8 cellular contexts compared by ENCODE assay signal in genomic region chr2:96874099-96874831, GRCh38. TPM values are rescaled to one million over a fixed set of nuclear protein-coding genes. Genes with fewer than 3 reads are reported as not detected.
DNase-seq lines count a peak whose midpoint lies in the region; ATAC-seq and FAIRE-seq lines count a peak whose summit lies in the region.

No MANE protein-coding gene starts in this region.

- ATAC-seq in activated CD4-positive, alpha-beta T cell treated with anti-CD3 and anti-CD28 coated beads for 36 hours, result peak; percentile 59
- ATAC-seq in HG02884 (IDR thresholded peaks at IDR 0.05; ENCODE audit: unreplicated experiment), result peak; percentile 42

- H3K4me1 Mint-ChIP-seq in activated CD4-positive, alpha-beta T cell treated with anti-CD3 and anti-CD28 coated beads for 36 hours, result peaks cover 40% of the 10 kb centered on the region
- peaks cover 58% of the 10 kb centered on the region for H3K4me1 Mint-ChIP-seq in dendritic cell treated with granulocyte-macrophage colony-stimulating factor and Interleukin-4, amounts not matched to agents 40 ng/mL and 50 ng/mL, for 4 days (ENCODE audit: low read depth)
- H3K4me1 Mint-ChIP-seq in stimulated activated naive CD8-positive, alpha-beta T cell treated with anti-CD3 and anti-CD28 coated beads, Interleukin-15, Interleukin-2, amounts not matched to agents 100 ng/mL and 50 ng/mL, for 24 hours (ENCODE audit: low read depth), result peaks cover 51% of the 10 kb centered on the region

- H3K27me3 Mint-ChIP-seq in activated CD4-positive, alpha-beta T cell treated with anti-CD3 and anti-CD28 coated beads for 36 hours, result peaks cover 6% of the 10 kb centered on the region
- peaks cover 92% of the 10 kb centered on the region for H3K27me3 Mint-ChIP-seq in dendritic cell treated with granulocyte-macrophage colony-stimulating factor and Interleukin-4, amounts not matched to agents 40 ng/mL and 50 ng/mL, for 4 days
- peaks cover 6% of the 10 kb centered on the region for H3K27me3 Mint-ChIP-seq in stimulated activated naive CD8-positive, alpha-beta T cell treated with anti-CD3 and anti-CD28 coated beads, Interleukin-15, Interleukin-2, amounts not matched to agents 100 ng/mL and 50 ng/mL, for 24 hours

- no peaks in the 10 kb centered on the region for H3K36me3 Mint-ChIP-seq in activated CD4-positive, alpha-beta T cell treated with anti-CD3 and anti-CD28 coated beads for 36 hours (ENCODE audit: low read depth)
- H3K36me3 Mint-ChIP-seq in dendritic cell treated with granulocyte-macrophage colony-stimulating factor and Interleukin-4, amounts not matched to agents 40 ng/mL and 50 ng/mL, for 4 days (ENCODE audit: low read depth), result no peaks in the 10 kb centered on the region
- H3K36me3 Mint-ChIP-seq in stimulated activated naive CD8-positive, alpha-beta T cell treated with anti-CD3 and anti-CD28 coated beads, Interleukin-15, Interleukin-2, amounts not matched to agents 100 ng/mL and 50 ng/mL, for 24 hours (ENCODE audit: low read depth), result no peaks in the 10 kb centered on the region

- H3K4me3 Mint-ChIP-seq in activated CD4-positive, alpha-beta T cell treated with anti-CD3 and anti-CD28 coated beads for 36 hours, result no peak overlapping the region
- H3K4me3 Mint-ChIP-seq in dendritic cell treated with granulocyte-macrophage colony-stimulating factor and Interleukin-4, amounts not matched to agents 40 ng/mL and 50 ng/mL, for 4 days, result no peak overlapping the region
- no peak overlapping the region for H3K4me3 Mint-ChIP-seq in stimulated activated naive CD8-positive, alpha-beta T cell treated with anti-CD3 and anti-CD28 coated beads, Interleukin-15, Interleukin-2, amounts not matched to agents 100 ng/mL and 50 ng/mL, for 24 hours

- CTCF ChIA-PET in activated CD4-positive, alpha-beta T cell treated with anti-CD3 and anti-CD28 coated beads for 36 hours (lab: Charles Lee), result interaction anchor here (0.6 to 1.4 kb wide), 8 partner anchors 17 to 76 kb away, joined by 3 to 6 read pairs (median 4); partner anchors contain the start of gene ANKRD39

- FAIRE-seq in frontal cortex (lab: Jason Lieb, UNC), result no peak

- POLR2A ChIA-PET in activated CD4-positive, alpha-beta T cell treated with anti-CD3 and anti-CD28 coated beads for 36 hours (lab: Charles Lee), result no interaction called here

- intact Hi-C loops in activated CD4-positive, alpha-beta T cell treated with anti-CD3 and anti-CD28 coated beads for 36 hours (cut with DNase I, micrococcal nuclease), result loop anchor here in 1 of 2 experiments (5.0 kb wide), 2 partner anchors 38 to 78 kb away; no protein-coding TSS in a partner anchor
- intact Hi-C loops in dendritic cell treated with granulocyte-macrophage colony-stimulating factor and Interleukin-4, amounts not matched to agents 40 ng/mL and 50 ng/mL, for 4 days (cut with micrococcal nuclease), result no loop called here

- peak; percentile 54 for DNase-seq in activated CD4-positive, alpha-beta T cell treated with anti-CD3 and anti-CD28 coated beads for 36 hours
- DNase-seq in activated CD4-positive, alpha-beta T cell treated with anti-CD3 and anti-CD28 coated beads for 1 hour, result no peak
- DNase-seq in GF-D8 (lab: John Stamatoyannopoulos, UW) (no peak), frontal cortex (ENCODE audit: low spot score in 2 of 2) (no peak), globus pallidus (ENCODE audit: low spot score) (no peak)

- H3K27ac Mint-ChIP-seq in activated CD4-positive, alpha-beta T cell treated with anti-CD3 and anti-CD28 coated beads for 36 hours, result peak overlapping the region; percentile 63
- H3K27ac Mint-ChIP-seq in dendritic cell treated with granulocyte-macrophage colony-stimulating factor and Interleukin-4, amounts not matched to agents 40 ng/mL and 50 ng/mL, for 4 days, result peak overlapping the region; percentile 45
- H3K27ac Mint-ChIP-seq in stimulated activated naive CD8-positive, alpha-beta T cell treated with anti-CD3 and anti-CD28 coated beads, Interleukin-15, Interleukin-2, amounts not matched to agents 100 ng/mL and 50 ng/mL, for 24 hours, result peak overlapping the region; percentile 46

- H3K9me3 Mint-ChIP-seq in activated CD4-positive, alpha-beta T cell treated with anti-CD3 and anti-CD28 coated beads for 36 hours (ENCODE audit: low read depth), result no peaks in the 10 kb centered on the region
- no peaks in the 10 kb centered on the region for H3K9me3 Mint-ChIP-seq in dendritic cell treated with granulocyte-macrophage colony-stimulating factor and Interleukin-4, amounts not matched to agents 40 ng/mL and 50 ng/mL, for 4 days
- no peaks in the 10 kb centered on the region for H3K9me3 Mint-ChIP-seq in stimulated activated naive CD8-positive, alpha-beta T cell treated with anti-CD3 and anti-CD28 coated beads, Interleukin-15, Interleukin-2, amounts not matched to agents 100 ng/mL and 50 ng/mL, for 24 hours

RNA-seq across cellular contexts. Expression of gene SEMA4C, which starts 4.4 kb away (rescaled TPM):
- 1 to 10 TPM; 7.5 to 9.6 TPM for total RNA-seq in activated CD4-positive, alpha-beta T cell treated with anti-CD3 and anti-CD28 coated beads for 36 hours
- 52.6 TPM for total RNA-seq in frontal cortex

RNA-seq across cellular contexts. Expression of gene ANKRD39, which starts 16.4 kb away (rescaled TPM):
- total RNA-seq in activated CD4-positive, alpha-beta T cell treated with anti-CD3 and anti-CD28 coated beads for 36 hours, result 10 to 100 TPM; 23.0 to 23.6 TPM
- 5.7 TPM for total RNA-seq in frontal cortex

RNA-seq across cellular contexts. Expression of gene ANKRD23, which starts 30.4 kb away (rescaled TPM):
- 1 to 10 TPM; 5.1 to 5.3 TPM for total RNA-seq in activated CD4-positive, alpha-beta T cell treated with anti-CD3 and anti-CD28 coated beads for 36 hours
- 4.1 TPM for total RNA-seq in frontal cortex

RNA-seq across cellular contexts. Expression of gene CNNM3, which starts 58.2 kb away (rescaled TPM):
- total RNA-seq in activated CD4-positive, alpha-beta T cell treated with anti-CD3 and anti-CD28 coated beads for 36 hours, result 10 to 100 TPM; 19.2 to 31.2 TPM
- total RNA-seq in frontal cortex, result 11.8 TPM
